In genomic region chr12:90253674-90254181, GRCh38 we compare ENCODE assay signal across 8 cellular contexts.
DNase-seq lines count a peak whose midpoint lies in the region; ATAC-seq and TF ChIP-seq lines count a peak whose summit lies in the region.

No MANE protein-coding gene starts in this region.

- peak overlapping the region; percentile 65 for H2AFZ ChIP-seq in fibroblast of lung (ENCODE audit: low read length)
- H2AFZ ChIP-seq in trophoblast cell (ENCODE audit: insufficient read depth, low read length, poor library complexity) = no peak overlapping the region

- H3K36me3 Mint-ChIP-seq in CD14-positive monocyte = no peaks in the 10 kb centered on the region

- H3K4me3 ChIP-seq in fibroblast of lung (replicated peaks in 1 of 4; ENCODE audit: control extremely low read depth in 1 of 4, insufficient read depth in 1 of 4, low read depth in 3 of 4, low read length in 4 of 4) (no peak overlapping the region), trophoblast cell (ENCODE audit: low read depth, low read length) (no peak overlapping the region)

- no peaks in the 10 kb centered on the region for H3K9me3 Mint-ChIP-seq in CD14-positive monocyte

- no CpG with 5 or more reads among the region's 8 CpGs for WGBS in trophoblast cell (ENCODE audit: extremely low coverage, insufficient coverage, insufficient read length)

- DNase-seq in CD14-positive monocyte (ENCODE audit: low spot score) (peak; percentile 90), NCI-H510A treated with DMSO at 0.1 percent for 48 hours (lab: John Stamatoyannopoulos, UW) (peak; percentile 37), fibroblast of lung (ENCODE audit: low read depth in 2 of 2) (peak; percentile 78 to 96), trophoblast cell (peak; percentile 81 to 85), NCI-H1105 treated with DMSO at 0.1 percent for 48 hours (lab: John Stamatoyannopoulos, UW) (no peak)
- DNase-seq in activated CD8-positive, alpha-beta memory T cell treated with anti-CD3 and anti-CD28 coated beads for 48 hours (ENCODE audit: low read depth in 2 of 3, low spot score in 2 of 3) = peak; percentile 2 to 7 (median 5)

- no peak overlapping the region for H2BK12ac ChIP-seq in trophoblast cell (ENCODE audit: low read length)

- H3K79me2 ChIP-seq in fibroblast of lung (ENCODE audit: control insufficient read depth, insufficient read depth, low read length) (no peaks in the 10 kb centered on the region), trophoblast cell (ENCODE audit: control insufficient read depth, insufficient read depth, low read length, poor library complexity) (no peaks in the 10 kb centered on the region)

- no peak overlapping the region for H4K91ac ChIP-seq in trophoblast cell (ENCODE audit: low read depth, low read length)

- intact Hi-C loops in CD14-positive monocyte (cut with micrococcal nuclease) = no loop called here

- H2BK5ac ChIP-seq in trophoblast cell (ENCODE audit: low read depth, low read length, poor library complexity) = no peak overlapping the region

- H3K23ac ChIP-seq in trophoblast cell (ENCODE audit: low read length) = no peak overlapping the region

- TF ChIP-seq CTCF in CD14-positive monocyte (IDR thresholded peaks at IDR 0.05) (peak; percentile 67), fibroblast of lung (conservative IDR thresholded peaks at IDR 0.05 in 1 of 2, IDR thresholded peaks at IDR 0.05 in 1 of 2; ENCODE audit: low read depth in 1 of 2, low read length in 2 of 2) (peak; percentile 23 to 27)

- no peak overlapping the region for H3K9ac ChIP-seq in fibroblast of lung (ENCODE audit: insufficient read depth, low read length)
- H3K9ac ChIP-seq in trophoblast cell (ENCODE audit: low read length) = no peak overlapping the region

- no peaks in the 10 kb centered on the region for H3K9me3 ChIP-seq in fibroblast of lung (ENCODE audit: control insufficient read depth, insufficient read depth, low read depth, low read length)
- H3K9me3 ChIP-seq in trophoblast cell (ENCODE audit: insufficient read depth, low read depth, low read length) = no peaks in the 10 kb centered on the region

- H3K18ac ChIP-seq in trophoblast cell (ENCODE audit: low read length) = no peak overlapping the region

- no peak overlapping the region for H3K14ac ChIP-seq in trophoblast cell (ENCODE audit: low read length)

- H3K27me3 Mint-ChIP-seq in CD14-positive monocyte (ENCODE audit: low read depth in 3 of 3) = no peaks in the 10 kb centered on the region

- H3K4ac ChIP-seq in trophoblast cell (ENCODE audit: low read depth, low read length) = no peak overlapping the region

- H3K4me2 ChIP-seq in fibroblast of lung (ENCODE audit: extremely low read depth, insufficient read depth, low read length) (peak overlapping the region; percentile 45), trophoblast cell (ENCODE audit: low read length) (no peak overlapping the region)

- no peaks in the 10 kb centered on the region for H4K20me1 ChIP-seq in fibroblast of lung (ENCODE audit: control insufficient read depth, extremely low read depth, insufficient read depth, low read length)

- peak overlapping the region; percentile 11 for H3K27ac ChIP-seq in fibroblast of lung (ENCODE audit: insufficient read depth, low read length)
- H3K27ac ChIP-seq in trophoblast cell (ENCODE audit: low read depth, low read length) = no peak overlapping the region

- no peaks in the 10 kb centered on the region for H3K4me1 ChIP-seq in fibroblast of lung (ENCODE audit: control insufficient read depth, extremely low read depth, insufficient read depth, low read length)
- peaks cover 0 to 5% of the 10 kb centered on the region in 2 experiments for H3K4me1 ChIP-seq in trophoblast cell (ENCODE audit: control insufficient read depth in 1 of 2, insufficient read depth in 2 of 2, low read length in 2 of 2)

- H2AK5ac ChIP-seq in trophoblast cell (ENCODE audit: low read length) = no peak overlapping the region

- H3K36me3 ChIP-seq in fibroblast of lung (ENCODE audit: control insufficient read depth, insufficient read depth, low read length) = no peaks in the 10 kb centered on the region
- no peaks in the 10 kb centered on the region for H3K36me3 ChIP-seq in trophoblast cell (ENCODE audit: control insufficient read depth in 1 of 2, insufficient read depth in 2 of 2, low read length in 2 of 2)

- no peak overlapping the region for H4K12ac ChIP-seq in trophoblast cell (ENCODE audit: low read depth, low read length)

- H3K4me3 Mint-ChIP-seq in CD14-positive monocyte = peak overlapping the region; percentile 16 to 42

- ATAC-seq in GM18867 (IDR thresholded peaks at IDR 0.05; ENCODE audit: unreplicated experiment) = peak; percentile 100
- ATAC-seq in HG03025 (IDR thresholded peaks at IDR 0.05; ENCODE audit: low FRiP score, unreplicated experiment) = peak; percentile 100

- no peak overlapping the region for H2BK120ac ChIP-seq in trophoblast cell (ENCODE audit: insufficient read depth, low read length, poor library complexity)

- no peaks in the 10 kb centered on the region for H3K79me1 ChIP-seq in trophoblast cell (ENCODE audit: low read length)

- H3K27ac Mint-ChIP-seq in CD14-positive monocyte = peak overlapping the region in 6 of 7 donors; percentile 40 to 86 (median 72)

- H3K4me1 Mint-ChIP-seq in CD14-positive monocyte = peaks cover 20% of the 10 kb centered on the region

- no peaks in the 10 kb centered on the region for H3K27me3 ChIP-seq in fibroblast of lung (ENCODE audit: control insufficient read depth, insufficient read depth, low read length)
- no peaks in the 10 kb centered on the region for H3K27me3 ChIP-seq in trophoblast cell (ENCODE audit: insufficient read depth, low read length)

- H4K8ac ChIP-seq in trophoblast cell (ENCODE audit: low read depth, low read length) = no peak overlapping the region
